In genomic region chr6:151610336-151610735, GRCh38 we compare ENCODE assay signal across 23 cellular contexts.
"Had no signal": no experiment of that assay in that cellular context is flagged by ENCODE, and none has a peak within 500 bp of the region (broad histone marks: within the 10 kb centered on the region; RNA-seq: fewer than 3 reads in every experiment).

No MANE protein-coding gene starts in this region.

- DNase-seq: caudate nucleus; cerebellar nuclear complex; cortex of kidney; effector memory CD8-positive, alpha-beta T cell; erythroblast; hypothalamus; immature natural killer cell; islet precursor cell; kidney glomerular epithelial cell; mesendoderm; naive thymus-derived CD8-positive, alpha-beta T cell; occipital lobe; posterior cingulate gyrus; retina; small intestine; stimulated activated CD4-positive, alpha-beta T cell treated with anti-CD3 and anti-CD28 coated beads, Interleukin-15, amount 100 ng/mL, for 24 hours; stimulated activated CD4-positive, alpha-beta T cell treated with anti-CD3 and anti-CD28 coated beads, Interleukin-2, amount 100 ng/mL, for 48 hours; stimulated activated naive B cell treated with anti-CD40 and anti-IgM and Interleukin-4, amounts not matched to agents 10 μg/mL and 1 μg/mL and 100 μg/mL, for 72 hours; transverse colon; upper lobe of right lung had no signal

- ATAC-seq: effector memory CD8-positive, alpha-beta T cell; naive thymus-derived CD8-positive, alpha-beta T cell; stimulated activated naive B cell treated with anti-CD40 and anti-IgM and Interleukin-4, amounts not matched to agents 10 μg/mL and 1 μg/mL and 100 μg/mL, for 72 hours; upper lobe of right lung had no signal

- H3K4me1 ChIP-seq: psoas muscle, suprapubic skin, transverse colon, upper lobe of right lung had no signal

- H3K27ac ChIP-seq: psoas muscle, suprapubic skin, transverse colon, upper lobe of right lung had no signal

- H3K9me3 ChIP-seq: ovary, psoas muscle, suprapubic skin, upper lobe of right lung had no signal

- H3K27me3 ChIP-seq: ovary, suprapubic skin, transverse colon, upper lobe of right lung had no signal

- H3K4me3 ChIP-seq: ovary, psoas muscle, suprapubic skin, transverse colon, upper lobe of right lung had no signal

- H3K36me3 ChIP-seq: ovary, suprapubic skin, transverse colon, upper lobe of right lung had no signal
